ENCODE assay signal across 1 cellular context in genomic region chr12:92404259-92404894, GRCh38.
TF ChIP-seq lines count a peak whose summit lies in the region.

No MANE protein-coding gene starts in this region.

TF ChIP-seq in K562, 482 proteins besides CTCF, POLR2A, EP300 and RAD21 (continued from another document and continues in another):
- TF ChIP-seq, protein P1, sequence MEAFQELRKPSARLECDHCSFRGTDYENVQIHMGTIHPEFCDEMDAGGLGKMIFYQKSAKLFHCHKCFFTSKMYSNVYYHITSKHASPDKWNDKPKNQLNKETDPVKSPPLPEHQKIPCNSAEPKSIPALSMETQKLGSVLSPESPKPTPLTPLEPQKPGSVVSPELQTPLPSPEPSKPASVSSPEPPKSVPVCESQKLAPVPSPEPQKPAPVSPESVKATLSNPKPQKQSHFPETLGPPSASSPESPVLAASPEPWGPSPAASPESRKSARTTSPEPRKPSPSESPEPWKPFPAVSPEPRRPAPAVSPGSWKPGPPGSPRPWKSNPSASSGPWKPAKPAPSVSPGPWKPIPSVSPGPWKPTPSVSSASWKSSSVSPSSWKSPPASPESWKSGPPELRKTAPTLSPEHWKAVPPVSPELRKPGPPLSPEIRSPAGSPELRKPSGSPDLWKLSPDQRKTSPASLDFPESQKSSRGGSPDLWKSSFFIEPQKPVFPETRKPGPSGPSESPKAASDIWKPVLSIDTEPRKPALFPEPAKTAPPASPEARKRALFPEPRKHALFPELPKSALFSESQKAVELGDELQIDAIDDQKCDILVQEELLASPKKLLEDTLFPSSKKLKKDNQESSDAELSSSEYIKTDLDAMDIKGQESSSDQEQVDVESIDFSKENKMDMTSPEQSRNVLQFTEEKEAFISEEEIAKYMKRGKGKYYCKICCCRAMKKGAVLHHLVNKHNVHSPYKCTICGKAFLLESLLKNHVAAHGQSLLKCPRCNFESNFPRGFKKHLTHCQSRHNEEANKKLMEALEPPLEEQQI (IDR thresholded peaks at IDR 0.05): no peak
- TF ChIP-seq ZNF143 (CRISPR knock-in tag; IDR thresholded peaks at IDR 0.05): no peak
- TF ChIP-seq CGGBP1 (CRISPR knock-in tag; IDR thresholded peaks at IDR 0.05): no peak
- no peak for TF ChIP-seq ETV1 (tag; conservative IDR thresholded peaks at IDR 0.05; ENCODE audit: low read depth)
- TF ChIP-seq PURB (CRISPR knock-in tag; IDR thresholded peaks at IDR 0.05; ENCODE audit: low read depth): no peak
- TF ChIP-seq, protein P2, sequence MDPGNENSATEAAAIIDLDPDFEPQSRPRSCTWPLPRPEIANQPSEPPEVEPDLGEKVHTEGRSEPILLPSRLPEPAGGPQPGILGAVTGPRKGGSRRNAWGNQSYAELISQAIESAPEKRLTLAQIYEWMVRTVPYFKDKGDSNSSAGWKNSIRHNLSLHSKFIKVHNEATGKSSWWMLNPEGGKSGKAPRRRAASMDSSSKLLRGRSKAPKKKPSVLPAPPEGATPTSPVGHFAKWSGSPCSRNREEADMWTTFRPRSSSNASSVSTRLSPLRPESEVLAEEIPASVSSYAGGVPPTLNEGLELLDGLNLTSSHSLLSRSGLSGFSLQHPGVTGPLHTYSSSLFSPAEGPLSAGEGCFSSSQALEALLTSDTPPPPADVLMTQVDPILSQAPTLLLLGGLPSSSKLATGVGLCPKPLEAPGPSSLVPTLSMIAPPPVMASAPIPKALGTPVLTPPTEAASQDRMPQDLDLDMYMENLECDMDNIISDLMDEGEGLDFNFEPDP (CRISPR knock-in tag; IDR thresholded peaks at IDR 0.05): no peak
- no peak for TF ChIP-seq MEF2D (tag; conservative IDR thresholded peaks at IDR 0.05; ENCODE audit: low read depth)
- TF ChIP-seq, protein P3, sequence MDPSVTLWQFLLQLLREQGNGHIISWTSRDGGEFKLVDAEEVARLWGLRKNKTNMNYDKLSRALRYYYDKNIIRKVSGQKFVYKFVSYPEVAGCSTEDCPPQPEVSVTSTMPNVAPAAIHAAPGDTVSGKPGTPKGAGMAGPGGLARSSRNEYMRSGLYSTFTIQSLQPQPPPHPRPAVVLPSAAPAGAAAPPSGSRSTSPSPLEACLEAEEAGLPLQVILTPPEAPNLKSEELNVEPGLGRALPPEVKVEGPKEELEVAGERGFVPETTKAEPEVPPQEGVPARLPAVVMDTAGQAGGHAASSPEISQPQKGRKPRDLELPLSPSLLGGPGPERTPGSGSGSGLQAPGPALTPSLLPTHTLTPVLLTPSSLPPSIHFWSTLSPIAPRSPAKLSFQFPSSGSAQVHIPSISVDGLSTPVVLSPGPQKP (CRISPR knock-in tag; IDR thresholded peaks at IDR 0.05): no peak
- peak; percentile 92 for TF ChIP-seq ZNF3 (CRISPR knock-in tag; IDR thresholded peaks at IDR 0.05)
- TF ChIP-seq CBX2 (IDR thresholded peaks at IDR 0.05; ENCODE audit: insufficient read depth, low read length, poor library complexity, severe bottlenecking): no peak
- TF ChIP-seq CBX1 (IDR thresholded peaks at IDR 0.05; ENCODE audit: low read depth): no peak
- no peak for TF ChIP-seq KDM2B (CRISPR knock-in tag; IDR thresholded peaks at IDR 0.05)
- TF ChIP-seq TRIM28 (IDR thresholded peaks at IDR 0.05): no peak
- TF ChIP-seq CAMTA2 (CRISPR knock-in tag; conservative IDR thresholded peaks at IDR 0.05): no peak
- no peak for TF ChIP-seq VEZF1 (CRISPR knock-in tag; IDR thresholded peaks at IDR 0.05)
- TF ChIP-seq RBM15 (IDR thresholded peaks at IDR 0.05; ENCODE audit: insufficient read depth, low read length): no peak
- no peak for TF ChIP-seq NFE2 (IDR thresholded peaks at IDR 0.05; ENCODE audit: low read depth)
- TF ChIP-seq OTX1 (CRISPR knock-in tag; IDR thresholded peaks at IDR 0.05): no peak
- TF ChIP-seq ZNF212 (CRISPR knock-in tag; IDR thresholded peaks at IDR 0.05): no peak
- TF ChIP-seq, protein P4, sequence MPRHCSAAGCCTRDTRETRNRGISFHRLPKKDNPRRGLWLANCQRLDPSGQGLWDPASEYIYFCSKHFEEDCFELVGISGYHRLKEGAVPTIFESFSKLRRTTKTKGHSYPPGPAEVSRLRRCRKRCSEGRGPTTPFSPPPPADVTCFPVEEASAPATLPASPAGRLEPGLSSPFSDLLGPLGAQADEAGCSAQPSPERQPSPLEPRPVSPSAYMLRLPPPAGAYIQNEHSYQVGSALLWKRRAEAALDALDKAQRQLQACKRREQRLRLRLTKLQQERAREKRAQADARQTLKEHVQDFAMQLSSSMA (CRISPR knock-in tag; IDR thresholded peaks at IDR 0.05): no peak
- TF ChIP-seq, protein P5, sequence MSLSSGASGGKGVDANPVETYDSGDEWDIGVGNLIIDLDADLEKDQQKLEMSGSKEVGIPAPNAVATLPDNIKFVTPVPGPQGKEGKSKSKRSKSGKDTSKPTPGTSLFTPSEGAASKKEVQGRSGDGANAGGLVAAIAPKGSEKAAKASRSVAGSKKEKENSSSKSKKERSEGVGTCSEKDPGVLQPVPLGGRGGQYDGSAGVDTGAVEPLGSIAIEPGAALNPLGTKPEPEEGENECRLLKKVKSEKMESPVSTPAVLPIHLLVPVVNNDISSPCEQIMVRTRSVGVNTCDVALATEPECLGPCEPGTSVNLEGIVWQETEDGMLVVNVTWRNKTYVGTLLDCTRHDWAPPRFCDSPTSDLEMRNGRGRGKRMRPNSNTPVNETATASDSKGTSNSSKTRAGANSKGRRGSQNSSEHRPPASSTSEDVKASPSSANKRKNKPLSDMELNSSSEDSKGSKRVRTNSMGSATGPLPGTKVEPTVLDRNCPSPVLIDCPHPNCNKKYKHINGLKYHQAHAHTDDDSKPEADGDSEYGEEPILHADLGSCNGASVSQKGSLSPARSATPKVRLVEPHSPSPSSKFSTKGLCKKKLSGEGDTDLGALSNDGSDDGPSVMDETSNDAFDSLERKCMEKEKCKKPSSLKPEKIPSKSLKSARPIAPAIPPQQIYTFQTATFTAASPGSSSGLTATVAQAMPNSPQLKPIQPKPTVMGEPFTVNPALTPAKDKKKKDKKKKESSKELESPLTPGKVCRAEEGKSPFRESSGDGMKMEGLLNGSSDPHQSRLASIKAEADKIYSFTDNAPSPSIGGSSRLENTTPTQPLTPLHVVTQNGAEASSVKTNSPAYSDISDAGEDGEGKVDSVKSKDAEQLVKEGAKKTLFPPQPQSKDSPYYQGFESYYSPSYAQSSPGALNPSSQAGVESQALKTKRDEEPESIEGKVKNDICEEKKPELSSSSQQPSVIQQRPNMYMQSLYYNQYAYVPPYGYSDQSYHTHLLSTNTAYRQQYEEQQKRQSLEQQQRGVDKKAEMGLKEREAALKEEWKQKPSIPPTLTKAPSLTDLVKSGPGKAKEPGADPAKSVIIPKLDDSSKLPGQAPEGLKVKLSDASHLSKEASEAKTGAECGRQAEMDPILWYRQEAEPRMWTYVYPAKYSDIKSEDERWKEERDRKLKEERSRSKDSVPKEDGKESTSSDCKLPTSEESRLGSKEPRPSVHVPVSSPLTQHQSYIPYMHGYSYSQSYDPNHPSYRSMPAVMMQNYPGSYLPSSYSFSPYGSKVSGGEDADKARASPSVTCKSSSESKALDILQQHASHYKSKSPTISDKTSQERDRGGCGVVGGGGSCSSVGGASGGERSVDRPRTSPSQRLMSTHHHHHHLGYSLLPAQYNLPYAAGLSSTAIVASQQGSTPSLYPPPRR (CRISPR knock-in tag; IDR thresholded peaks at IDR 0.05; ENCODE audit: borderline replicate concordance): no peak
- no peak for TF ChIP-seq POLR3A (IDR thresholded peaks at IDR 0.05; ENCODE audit: borderline replicate concordance, extremely low read depth, insufficient read depth, insufficient read length)
- TF ChIP-seq ARHGAP35 (IDR thresholded peaks at IDR 0.05; ENCODE audit: partially characterized antibody): no peak
- TF ChIP-seq NBN (IDR thresholded peaks at IDR 0.05; ENCODE audit: low read depth): no peak
- no peak for TF ChIP-seq DNMT1 (IDR thresholded peaks at IDR 0.05)
- no peak for TF ChIP-seq ZNF24 (IDR thresholded peaks at IDR 0.05)
- TF ChIP-seq PHF21A (IDR thresholded peaks at IDR 0.05; ENCODE audit: borderline replicate concordance, low read depth): no peak
- TF ChIP-seq TEAD1 (CRISPR knock-in tag; IDR thresholded peaks at IDR 0.05): 0 out of 4 replicates have a peak, but pooled peaks of 1 of the 2 experiments have one; percentile 7
- no peak for TF ChIP-seq BCLAF1 (IDR thresholded peaks at IDR 0.05; ENCODE audit: borderline replicate concordance in 1 of 2, control insufficient read depth in 1 of 2, low read depth in 2 of 2, low read length in 1 of 2)
- no peak for TF ChIP-seq MAZ (CRISPR knock-in tag; conservative IDR thresholded peaks at IDR 0.05 in 1 of 2, IDR thresholded peaks at IDR 0.05 in 1 of 2)
- TF ChIP-seq TARDBP (IDR thresholded peaks at IDR 0.05): no peak
- 0 out of 2 replicates have a peak, but pooled peaks have one; percentile 21 for TF ChIP-seq ELF1 (tag; IDR thresholded peaks at IDR 0.05)
- TF ChIP-seq HMGXB4 (CRISPR knock-in tag; IDR thresholded peaks at IDR 0.05): no peak
- TF ChIP-seq ZKSCAN3 (CRISPR knock-in tag; IDR thresholded peaks at IDR 0.05): no peak
- no peak for TF ChIP-seq ZNF75A (CRISPR knock-in tag; IDR thresholded peaks at IDR 0.05)
- no peak for TF ChIP-seq LCOR (CRISPR knock-in tag; IDR thresholded peaks at IDR 0.05)
- no peak for TF ChIP-seq REST (CRISPR knock-in tag; IDR thresholded peaks at IDR 0.05; ENCODE audit: low read depth)
